In the genomic region with DNA sequence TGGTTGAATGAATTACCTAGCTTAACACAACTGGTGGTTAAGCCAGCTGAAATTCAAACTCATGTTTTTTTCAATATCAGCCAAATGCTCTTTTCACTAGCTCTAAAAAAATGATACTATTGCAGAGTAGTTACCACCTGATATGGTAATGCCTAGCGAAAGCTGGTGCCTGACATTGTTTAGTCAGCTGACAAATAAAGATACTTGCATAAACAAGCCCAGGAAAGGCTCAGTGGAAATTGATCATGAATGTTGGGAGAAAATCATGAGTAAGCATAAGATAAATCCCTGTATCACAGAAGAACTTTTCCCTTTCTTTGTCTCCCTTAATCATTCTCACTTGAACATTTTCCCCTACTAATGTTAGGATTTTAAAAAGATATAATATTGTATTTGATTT, we compare ENCODE assay signal across 1 cellular context.
TF ChIP-seq lines count a peak whose summit lies in the region.

No MANE protein-coding gene starts in this region.

TF ChIP-seq in endothelial cell of umbilical vein, 7 proteins besides CTCF, POLR2A, EP300 and RAD21:
- TF ChIP-seq GATA2 (IDR thresholded peaks at IDR 0.05; ENCODE audit: insufficient read depth, insufficient read length, low read depth, low read length) (no peak), JUN (IDR thresholded peaks at IDR 0.05; ENCODE audit: borderline replicate concordance, insufficient read depth, insufficient read length, low read depth) (no peak), FOS (IDR thresholded peaks at IDR 0.05; ENCODE audit: borderline replicate concordance, insufficient read depth, low read length) (no peak), POLR2AphosphoS5 (IDR thresholded peaks at IDR 0.05; ENCODE audit: insufficient read depth, low read depth, low read length) (no peak), EZH2 (IDR thresholded peaks at IDR 0.05; ENCODE audit: borderline replicate concordance, low read depth, low read length, severe bottlenecking) (no peak), MYC (IDR thresholded peaks at IDR 0.05; ENCODE audit: low read depth, low read length) (no peak)
- TF ChIP-seq, protein P1, sequence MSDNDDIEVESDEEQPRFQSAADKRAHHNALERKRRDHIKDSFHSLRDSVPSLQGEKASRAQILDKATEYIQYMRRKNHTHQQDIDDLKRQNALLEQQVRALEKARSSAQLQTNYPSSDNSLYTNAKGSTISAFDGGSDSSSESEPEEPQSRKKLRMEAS (IDR thresholded peaks at IDR 0.05; ENCODE audit: insufficient read depth, insufficient read length) = no peak
